11 cellular contexts compared by ENCODE assay signal in genomic region chr22:30308518-30309230, GRCh38. TPM values are rescaled to one million over a fixed set of nuclear protein-coding genes. Genes with fewer than 3 reads are reported as not detected.
A peak's percentile ranks its signal among the peaks of the same experiment; 100 is the strongest.
DNase-seq lines count a peak whose midpoint lies in the region; TF ChIP-seq lines count a peak whose summit lies in the region.
"Had no signal": no experiment of that assay in that cellular context is flagged by ENCODE, and none has a peak within 500 bp of the region (broad histone marks: within the 10 kb centered on the region; RNA-seq: fewer than 3 reads in every experiment).

No MANE protein-coding gene starts in this region.

- H3K9ac ChIP-seq in Karpas-422 (ENCODE audit: low read length), result peak overlapping the region; percentile 9; the same call in 1 of the 2 replicates
- no peak overlapping the region for H3K9ac ChIP-seq in endodermal cell (ENCODE audit: extremely low read depth, low read length, poor library complexity, severe bottlenecking)

- H3K9me3 ChIP-seq in Karpas-422 (ENCODE audit: low read length) (no peaks in the 10 kb centered on the region), stomach (no peaks in the 10 kb centered on the region), endodermal cell (ENCODE audit: control insufficient read depth, low read length) (no peaks in the 10 kb centered on the region), A673 (ENCODE audit: low read depth, low read length, poor library complexity, severe bottlenecking) (no peaks in the 10 kb centered on the region)
- H3K9me3 ChIP-seq in effector memory CD4-positive, alpha-beta T cell (ENCODE audit: control insufficient read depth, low read length), result no peaks in the 10 kb centered on the region
- H3K9me3 ChIP-seq: SJSA1 had no signal

- H3K27me3 Mint-ChIP-seq in endodermal cell (ENCODE audit: insufficient read depth), result no peaks in the 10 kb centered on the region

- no TSS peak for BruUV-seq in A673 (replicated peaks; lab: Mats Ljungman, UMichigan)

- TF ChIP-seq CTCF in stomach (IDR thresholded peaks at IDR 0.05) (no peak), endodermal cell (conservative IDR thresholded peaks at IDR 0.05) (no peak), A673 (conservative IDR thresholded peaks at IDR 0.05; ENCODE audit: low read depth, low read length) (no peak)

- H3K27me3 ChIP-seq in Karpas-422 (ENCODE audit: low read length), result no peaks in the 10 kb centered on the region
- H3K27me3 ChIP-seq in effector memory CD4-positive, alpha-beta T cell (replicated peaks; ENCODE audit: control insufficient read depth, insufficient read depth, low read length, poor library complexity, severe bottlenecking), result no peaks in the 10 kb centered on the region
- H3K27me3 ChIP-seq in stomach, result no peaks in the 10 kb centered on the region
- H3K27me3 ChIP-seq in endodermal cell (ENCODE audit: control insufficient read depth, insufficient read depth, low read length, poor library complexity, severe bottlenecking), result no peaks in the 10 kb centered on the region
- H3K27me3 ChIP-seq in A673 (replicated peaks; ENCODE audit: insufficient read depth, low read depth, low read length, poor library complexity), result no peaks in the 10 kb centered on the region
- H3K27me3 ChIP-seq: SJSA1 had no signal

- POLR2A ChIA-PET in A673 (lab: Charles Lee; ENCODE audit: low non-redundant PET), result no interaction called here

- H3K4me2 ChIP-seq in Karpas-422 (ENCODE audit: low read depth, low read length, poor library complexity, severe bottlenecking), result no peak overlapping the region

- intact Hi-C loops in stomach (cut with DNase I; ENCODE audit: low total_unique reads) (no loop called here), A673 (cut with micrococcal nuclease; ENCODE audit: unreplicated experiment) (no loop called here)

- H3K27ac ChIP-seq in Karpas-422 (ENCODE audit: low read length), result peak overlapping the region; percentile 6; the same call in 1 of the 2 replicates
- peak overlapping the region; percentile 70 for H3K27ac ChIP-seq in effector memory CD4-positive, alpha-beta T cell (ENCODE audit: insufficient read depth, low read length, poor library complexity, severe bottlenecking)
- peak overlapping the region in 4 of 5 donors; percentile 86 to 94 (median 88) for H3K27ac ChIP-seq in stomach
- no peak overlapping the region for H3K27ac ChIP-seq in endodermal cell (ENCODE audit: low read depth, low read length)
- no peak overlapping the region for H3K27ac ChIP-seq in A673 (ENCODE audit: low read depth, low read length, poor library complexity, severe bottlenecking)
- H3K27ac ChIP-seq: SJSA1 had no signal

- peaks cover 38% of the 10 kb centered on the region; the same call in 1 of the 2 replicates for H3K79me2 ChIP-seq in Karpas-422 (ENCODE audit: low read length)

- H4K20me1 ChIP-seq in Karpas-422 (ENCODE audit: insufficient read depth, low read depth, low read length), result peaks cover 21% of the 10 kb centered on the region; the same call in 1 of the 2 replicates

- peaks cover 10% of the 10 kb centered on the region for H3K4me1 Mint-ChIP-seq in endodermal cell

- no peak for TF ChIP-seq POLR2A in stomach (IDR thresholded peaks at IDR 0.05)

- H3K4me3 ChIP-seq in Karpas-422 (ENCODE audit: low read length) (no peak overlapping the region), stomach (no peak overlapping the region), endodermal cell (ENCODE audit: low read length) (no peak overlapping the region), A673 (ENCODE audit: low read depth, low read length, poor library complexity, severe bottlenecking) (no peak overlapping the region)
- H3K4me3 ChIP-seq in effector memory CD4-positive, alpha-beta T cell (ENCODE audit: insufficient read depth, low read depth, low read length, poor library complexity, severe bottlenecking), result no peak overlapping the region
- H3K4me3 ChIP-seq: SJSA1 had no signal

- peaks cover 72% of the 10 kb centered on the region for H3K4me1 ChIP-seq in Karpas-422 (ENCODE audit: low read length)
- H3K4me1 ChIP-seq in effector memory CD4-positive, alpha-beta T cell (ENCODE audit: control insufficient read depth, insufficient read depth, low read length, poor library complexity, severe bottlenecking), result peaks cover 92% of the 10 kb centered on the region
- peaks cover 94 to 99% (median 97%) of the 10 kb centered on the region in 4 donors for H3K4me1 ChIP-seq in stomach
- peaks cover under 1% of the 10 kb centered on the region for H3K4me1 ChIP-seq in endodermal cell (ENCODE audit: control insufficient read depth, insufficient read depth, low read length)
- H3K4me1 ChIP-seq in A673 (ENCODE audit: insufficient read depth, low read length, poor library complexity, severe bottlenecking), result peaks cover 8% of the 10 kb centered on the region

- no peaks in the 10 kb centered on the region for H3K9me2 ChIP-seq in Karpas-422 (replicated peaks; ENCODE audit: insufficient read depth, low read length)

- no peak for TF ChIP-seq EP300 in stomach (IDR thresholded peaks at IDR 0.05)

- peaks cover 11% of the 10 kb centered on the region for H3K36me3 Mint-ChIP-seq in endodermal cell (ENCODE audit: low read depth)

- 70 to 79% (median 75%) methylated on average over 5 of the region's 5 CpGs for WGBS in stomach, 5 donors
- WGBS in endodermal cell (ENCODE audit: insufficient coverage in 1 of 2, insufficient read length in 1 of 2), 2 experiments, result 95 to 100% methylated on average over 3 to 5 of the region's 5 CpGs

- H3K27ac Mint-ChIP-seq in endodermal cell, result no peak overlapping the region

- DNase-seq in activated CD8-positive, alpha-beta memory T cell treated with anti-CD3 and anti-CD28 coated beads, Interleukin-2, amount 50 U/mL, for 4 hours, result peak; percentile 35
- no peak for DNase-seq in activated CD8-positive, alpha-beta memory T cell treated with anti-CD3 and anti-CD28 coated beads, Interleukin-2, amount 50 U/mL, for 48 hours
- DNase-seq in Karpas-422 (peak; percentile 61), stomach (no peak), endodermal cell (no peak), NCI-H510A treated with DMSO at 0.1 percent for 48 hours (lab: John Stamatoyannopoulos, UW) (no peak), A673 (ENCODE audit: low spot score) (no peak)
- no peak for DNase-seq in effector memory CD4-positive, alpha-beta T cell

- no peaks in the 10 kb centered on the region for H3K9me3 Mint-ChIP-seq in endodermal cell

- no peak overlapping the region for H3K4me3 Mint-ChIP-seq in endodermal cell

- CTCF ChIA-PET in A673 (lab: Charles Lee), result interaction anchor here (0.6 kb wide), 1 partner anchor 277 kb away, joined by 4 read pairs; no protein-coding TSS in a partner anchor

- no peaks in the 10 kb centered on the region for H3K36me3 ChIP-seq in Karpas-422 (ENCODE audit: insufficient read depth, low read length)
- no peaks in the 10 kb centered on the region for H3K36me3 ChIP-seq in effector memory CD4-positive, alpha-beta T cell (ENCODE audit: control insufficient read depth, insufficient read depth, low read length)
- H3K36me3 ChIP-seq in stomach, result peaks cover 0 to 7% (median 0%) of the 10 kb centered on the region in 4 donors
- no peaks in the 10 kb centered on the region for H3K36me3 ChIP-seq in endodermal cell (ENCODE audit: control insufficient read depth, insufficient read depth, low read length)
- H3K36me3 ChIP-seq in A673 (ENCODE audit: insufficient read depth, low read length, poor library complexity, severe bottlenecking), result no peaks in the 10 kb centered on the region

- H2AFZ ChIP-seq in Karpas-422 (ENCODE audit: low read length), result no peak overlapping the region

RNA-seq across cellular contexts. Expression of gene TBC1D10A, which starts 18.1 kb away (rescaled TPM):
- 7.6 and 16.9 TPM in 2 replicates for total RNA-seq in Karpas-422 (2014; rRNA removed; shearing (Covaris generic); ENCODE audit: low replicate concordance)
- 10 to 100 TPM in 3 of 5 donors, 1 to 10 TPM in 2; 2.2 to 23.2 (median 16.3) TPM for total RNA-seq in stomach
- polyA plus RNA-seq in stomach, result 10 to 100 TPM; 14.2 to 24.5 (median 20.3) TPM
- 10 to 100 TPM; 12.1 to 13.7 TPM for total RNA-seq in endodermal cell
- polyA plus RNA-seq in endodermal cell (2013, experiment 1 of 2), result 7.3 TPM
- polyA plus RNA-seq in endodermal cell (2013, experiment 2 of 2), result 6.9 TPM
- total RNA-seq in A673 (2021), result 8.4 and 10.6 TPM in 2 replicates

RNA-seq across cellular contexts. Expression of gene CASTOR1, which starts 19.4 kb away (rescaled TPM):
- total RNA-seq in Karpas-422 (2014; rRNA removed; shearing (Covaris generic); ENCODE audit: low replicate concordance), result 3.2 and 8.4 TPM in 2 replicates
- total RNA-seq in stomach (10 to 100 TPM in 1 of 5 donors, 1 to 10 TPM in 4; 1.2 to 57.8 (median 3.7) TPM), endodermal cell (10 to 100 TPM; 19.2 to 19.5 TPM), A673 (2021) (2.0 and 5.5 TPM in 2 replicates)
- 10 to 100 TPM in 1 of 3 donors, 1 to 10 TPM in 2; 6.6 to 17.0 (median 7.3) TPM for polyA plus RNA-seq in stomach
- 8.4 TPM for polyA plus RNA-seq in endodermal cell (2013, experiment 1 of 2)
- polyA plus RNA-seq in endodermal cell (2013, experiment 2 of 2), result 10.1 TPM

RNA-seq across cellular contexts. Expression of gene OSM, which starts 42.0 kb away (rescaled TPM):
- not detected in 2 replicates for total RNA-seq in Karpas-422 (2014; rRNA removed; shearing (Covaris generic); ENCODE audit: low replicate concordance)
- total RNA-seq in stomach (1 to 10 TPM in 1 of 5 donors, not detected in 4; 1.3 TPM), endodermal cell (not detected), A673 (2021) (not detected in 2 replicates)
- 10 to 100 TPM in 1 of 3 donors, 1 to 10 TPM in 1, under 1 TPM in 1; 0.33 to 22.7 (median 1.1) TPM for polyA plus RNA-seq in stomach
- polyA plus RNA-seq in endodermal cell (2013, experiment 1 of 2), result not detected
- not detected for polyA plus RNA-seq in endodermal cell (2013, experiment 2 of 2)
- total RNA-seq: dermis microvascular lymphatic vessel endothelial cell, SJSA1 had no signal
- polyA plus RNA-seq: AG04450 had no signal

RNA-seq across cellular contexts. Expression of gene SF3A1, which starts 48.0 kb away (rescaled TPM):
- total RNA-seq in Karpas-422 (2014; rRNA removed; shearing (Covaris generic); ENCODE audit: low replicate concordance), result 79.0 and 111 TPM in 2 replicates
- total RNA-seq in stomach, result 100 to 1,000 TPM in 1 of 5 donors, 10 to 100 TPM in 4; 30.3 to 316 (median 38.8) TPM
- 10 to 100 TPM; 13.6 to 15.6 (median 15.0) TPM for polyA plus RNA-seq in stomach
- total RNA-seq in endodermal cell, result 100 to 1,000 TPM; 191 to 195 TPM
- 147 TPM for polyA plus RNA-seq in endodermal cell (2013, experiment 1 of 2)
- 128 TPM for polyA plus RNA-seq in endodermal cell (2013, experiment 2 of 2)
- total RNA-seq in A673 (2021), result 346 and 366 TPM in 2 replicates

RNA-seq across cellular contexts. Expression of gene CCDC157, which starts 48.1 kb away (rescaled TPM):
- total RNA-seq in Karpas-422 (2014; rRNA removed; shearing (Covaris generic); ENCODE audit: low replicate concordance), result 0.69 and 0.82 TPM in 2 replicates
- total RNA-seq in stomach, result 1 to 10 TPM in 3 of 5 donors, under 1 TPM in 1, not detected in 1; 0.73 to 9.0 (median 3.0) TPM
- 1 to 10 TPM; 1.7 to 3.7 (median 1.9) TPM for polyA plus RNA-seq in stomach
- total RNA-seq in endodermal cell, result 1 to 10 TPM; 6.1 to 7.2 TPM
- polyA plus RNA-seq in endodermal cell (2013, experiment 1 of 2), result 6.6 TPM
- 4.5 TPM for polyA plus RNA-seq in endodermal cell (2013, experiment 2 of 2)
- total RNA-seq in A673 (2021), result 5.7 and 6.0 TPM in 2 replicates

Comparison
In these comparisons a context has a peak if more than half of its experiments do, and no peak if none do; other contexts are left out.
1. DNase-seq: peak in activated CD8-positive, alpha-beta memory T cell treated with anti-CD3 and anti-CD28 coated beads, Interleukin-2, amount 50 U/mL, for 4 hours (single experiment) and Karpas-422 (single experiment); none in activated CD8-positive, alpha-beta memory T cell treated with anti-CD3 and anti-CD28 coated beads, Interleukin-2, amount 50 U/mL, for 48 hours (single experiment), effector memory CD4-positive, alpha-beta T cell (0 of 3), stomach (single experiment), endodermal cell (single experiment), NCI-H510A treated with DMSO at 0.1 percent for 48 hours (single experiment) and A673 (single experiment).
2. H3K27ac ChIP-seq: peak in Karpas-422 (single experiment), effector memory CD4-positive, alpha-beta T cell (single experiment) and stomach (4 of 5); none in endodermal cell (single experiment) and A673 (single experiment).